ENCODE assay signal across 8 cellular contexts in the genomic region with DNA sequence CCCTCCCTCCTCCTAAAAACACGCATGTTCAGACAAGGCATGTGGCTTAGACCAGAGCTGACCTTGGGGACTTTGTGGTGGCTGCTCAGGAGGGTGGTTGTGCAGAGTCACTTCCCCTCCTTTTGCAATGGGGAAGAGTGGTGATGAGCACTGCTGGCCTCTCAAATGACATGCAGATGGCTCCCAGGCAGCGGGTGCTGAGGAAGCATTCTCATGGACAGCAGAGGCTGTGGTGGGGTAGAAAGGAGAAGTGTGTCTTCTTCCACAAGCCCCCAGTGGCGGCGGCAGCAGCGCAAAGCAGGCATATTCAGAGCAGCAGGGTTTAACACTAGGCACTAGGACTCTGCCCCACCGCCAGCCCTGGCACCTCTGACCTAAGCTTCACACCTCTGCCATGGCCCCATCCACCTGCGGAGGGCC.
DNase-seq lines count a peak whose midpoint lies in the region; ATAC-seq and TF ChIP-seq lines count a peak whose summit lies in the region.

No MANE protein-coding gene starts in this region.

- no peaks in the 10 kb centered on the region for H3K27me3 Mint-ChIP-seq in activated naive CD8-positive, alpha-beta T cell
- H3K27me3 Mint-ChIP-seq in activated naive CD8-positive, alpha-beta T cell treated with anti-CD3 and anti-CD28 coated beads for 36 hours, result no peaks in the 10 kb centered on the region

- peak overlapping the region; percentile 41 for H3K27ac Mint-ChIP-seq in activated naive CD8-positive, alpha-beta T cell
- H3K27ac Mint-ChIP-seq in activated naive CD8-positive, alpha-beta T cell treated with anti-CD3 and anti-CD28 coated beads for 36 hours, result no peak overlapping the region

- peaks cover 59% of the 10 kb centered on the region for H3K4me1 Mint-ChIP-seq in activated naive CD8-positive, alpha-beta T cell (ENCODE audit: low read depth)
- peaks cover 35% of the 10 kb centered on the region for H3K4me1 Mint-ChIP-seq in activated naive CD8-positive, alpha-beta T cell treated with anti-CD3 and anti-CD28 coated beads for 36 hours

- peak overlapping the region; percentile 23 for H3K4me3 Mint-ChIP-seq in activated naive CD8-positive, alpha-beta T cell
- no peak overlapping the region for H3K4me3 Mint-ChIP-seq in activated naive CD8-positive, alpha-beta T cell treated with anti-CD3 and anti-CD28 coated beads for 36 hours

- ATAC-seq in HG03442 (IDR thresholded peaks at IDR 0.05; ENCODE audit: unreplicated experiment), result peak; percentile 29
- no peak for ATAC-seq in GM18505 (IDR thresholded peaks at IDR 0.05; ENCODE audit: unreplicated experiment)

- no peaks in the 10 kb centered on the region for H3K9me3 Mint-ChIP-seq in activated naive CD8-positive, alpha-beta T cell (ENCODE audit: low read depth)
- H3K9me3 Mint-ChIP-seq in activated naive CD8-positive, alpha-beta T cell treated with anti-CD3 and anti-CD28 coated beads for 36 hours, result no peaks in the 10 kb centered on the region

- DNase-seq in activated naive CD8-positive, alpha-beta T cell treated with anti-CD3 and anti-CD28 coated beads for 36 hours, result no peak
- peak in 33 of 56 donors; percentile 15 to 68 (median 35) for DNase-seq in amygdala (lab: John Stamatoyannopoulos, UW)
- peak; percentile 28 for DNase-seq in occipital lobe (lab: John Stamatoyannopoulos, UW)
- no peak for DNase-seq in NCI-H146 (lab: John Stamatoyannopoulos, UW)
- DNase-seq in NCI-H748 treated with DMSO at 0.1 percent for 48 hours (lab: John Stamatoyannopoulos, UW), result no peak

- no peak for TF ChIP-seq POLR2A in GM18505 (IDR thresholded peaks at IDR 0.05; ENCODE audit: borderline replicate concordance, extremely low read depth, insufficient read depth, insufficient read length)

- no peaks in the 10 kb centered on the region for H3K36me3 Mint-ChIP-seq in activated naive CD8-positive, alpha-beta T cell
- no peaks in the 10 kb centered on the region for H3K36me3 Mint-ChIP-seq in activated naive CD8-positive, alpha-beta T cell treated with anti-CD3 and anti-CD28 coated beads for 36 hours

Comparison
In these comparisons a context has a peak if more than half of its experiments do, and no peak if none do; other contexts are left out.
1. DNase-seq: peak in amygdala (33 of 56) and occipital lobe (single experiment); none in activated naive CD8-positive, alpha-beta T cell treated with anti-CD3 and anti-CD28 coated beads for 36 hours (single experiment), NCI-H146 (single experiment) and NCI-H748 treated with DMSO at 0.1 percent for 48 hours (single experiment).